ENCODE assay signal across 14 cellular contexts in genomic region chr19:47312366-47313006, GRCh38. TPM values are rescaled to one million over a fixed set of nuclear protein-coding genes. Genes with fewer than 3 reads are reported as not detected.
DNase-seq lines count a peak whose midpoint lies in the region; ATAC-seq, FAIRE-seq and TF ChIP-seq lines count a peak whose summit lies in the region.
"Had no signal": no experiment of that assay in that cellular context is flagged by ENCODE, and none has a peak within 500 bp of the region (broad histone marks: within the 10 kb centered on the region; RNA-seq: fewer than 3 reads in every experiment).

No MANE protein-coding gene starts in this region.

- RAD21 ChIA-PET in HCT116 (lab: Charles Lee; ENCODE audit: low non-redundant PET in 1 of 2, low total read pairs in 2 of 2, uncharacterized antibody in 2 of 2, unreplicated experiment in 2 of 2): no interaction called here

- no peaks in the 10 kb centered on the region for H3K9me2 ChIP-seq in HCT116 (ENCODE audit: insufficient read depth)

- CTCF ChIA-PET in HCT116 (lab: Charles Lee): no interaction called here
- CTCF ChIA-PET in K562 (lab: Yijun Ruan, JAX; ENCODE audit: low intra/inter-chr PET ratio): no interaction called here

- WGBS in K562 (ENCODE audit: insufficient coverage, low coverage, missing lambda C conversion rate): 25% methylated on average over 5 of the region's 5 CpGs

- intact Hi-C loops in HCT116 (cut with micrococcal nuclease): no loop called here
- intact Hi-C loops in K562 (cut with micrococcal nuclease): loop anchor here (2.0 kb wide), 1 partner anchor 22 kb away; no protein-coding TSS in a partner anchor
- intact Hi-C loops in posterior vena cava (cut with DNase I): no loop called here

- peaks cover 4% of the 10 kb centered on the region for H3K27me3 Mint-ChIP-seq in neural progenitor cell (ENCODE audit: insufficient read depth, low read depth)

- no peaks in the 10 kb centered on the region for H3K36me3 Mint-ChIP-seq in neural progenitor cell

- ATAC-seq in HCT116 (no peak), K562 (no peak), GM18498 (IDR thresholded peaks at IDR 0.05; ENCODE audit: unreplicated experiment) (no peak)
- ATAC-seq: Panc1 had no signal

- TF ChIP-seq CTCF in HCT116 (IDR thresholded peaks at IDR 0.05 in 2 of 3, conservative IDR thresholded peaks at IDR 0.05 in 1 of 3; ENCODE audit: borderline replicate concordance in 1 of 3, insufficient read depth in 1 of 3, low read depth in 2 of 3, low read length in 2 of 3) (no peak), K562 (IDR thresholded peaks at IDR 0.05 in 2 of 3, conservative IDR thresholded peaks at IDR 0.05 in 1 of 3; ENCODE audit: insufficient read depth in 2 of 3, low read depth in 1 of 3, low read length in 3 of 3) (no peak), neural progenitor cell (IDR thresholded peaks at IDR 0.05) (no peak)

- H3K27ac ChIP-seq in HCT116 (ENCODE audit: low read depth, low read length) (no peak overlapping the region), K562 (ENCODE audit: extremely low read depth, low read depth, low read length) (no peak overlapping the region), neural progenitor cell (no peak overlapping the region)
- H3K27ac ChIP-seq: SK-N-MC had no signal

- no peaks in the 10 kb centered on the region for H3K9me3 ChIP-seq in HCT116 (ENCODE audit: control insufficient read depth in 1 of 2, insufficient read depth in 1 of 2, low read depth in 1 of 2, low read length in 2 of 2)
- no peaks in the 10 kb centered on the region for H3K9me3 ChIP-seq in K562 (replicated peaks; ENCODE audit: control insufficient read depth, insufficient read depth, low read depth, low read length)
- no peaks in the 10 kb centered on the region for H3K9me3 ChIP-seq in neural progenitor cell (ENCODE audit: low read depth)

- no peak for TF ChIP-seq EP300 in K562 (IDR thresholded peaks at IDR 0.05; ENCODE audit: low read length)

- no peaks in the 10 kb centered on the region for H3K4me1 Mint-ChIP-seq in neural progenitor cell

- no peaks in the 10 kb centered on the region for H3K9me3 Mint-ChIP-seq in neural progenitor cell

- no peaks in the 10 kb centered on the region for H3K36me3 ChIP-seq in HCT116 (ENCODE audit: control insufficient read depth in 1 of 2, insufficient read depth in 2 of 2, low read length in 2 of 2)
- no peaks in the 10 kb centered on the region for H3K36me3 ChIP-seq in K562 (ENCODE audit: control insufficient read depth, insufficient read depth, low read length)
- H3K36me3 ChIP-seq in neural progenitor cell: no peaks in the 10 kb centered on the region

- POLR2A ChIA-PET in HCT116 (lab: Charles Lee): no interaction called here
- POLR2A ChIA-PET in K562 (lab: Yijun Ruan, JAX): interaction anchor here (0.7 kb wide), 1 partner anchor 34 kb away, joined by 3 read pairs; no protein-coding TSS in a partner anchor

- in situ Hi-C loops in K562 (cut with MboI): no loop called here

- TF ChIP-seq RAD21 in HCT116 (IDR thresholded peaks at IDR 0.05; ENCODE audit: low read depth): no peak
- no peak for TF ChIP-seq RAD21 in K562 (CRISPR knock-in tag; conservative IDR thresholded peaks at IDR 0.05 in 1 of 2, IDR thresholded peaks at IDR 0.05 in 1 of 2)

- H2AFZ ChIP-seq in HCT116 (ENCODE audit: low read depth, low read length, poor library complexity, severe bottlenecking) (no peak overlapping the region), K562 (ENCODE audit: low read depth, low read length) (no peak overlapping the region), neural progenitor cell (replicated peaks) (no peak overlapping the region)

- BruUV-seq in HCT116 (replicated peaks; lab: Mats Ljungman, UMichigan) (no TSS peak), K562 (replicated peaks; lab: Mats Ljungman, UMichigan) (no TSS peak)

- H3K4me3 ChIP-seq in HCT116 (replicated peaks in 1 of 2; ENCODE audit: low read depth in 1 of 2, low read length in 2 of 2) (no peak overlapping the region), K562 (no peak overlapping the region), neural progenitor cell (no peak overlapping the region)
- H3K4me3 ChIP-seq: SK-N-MC had no signal

- peak overlapping the region; percentile 41 for H3K4me3 Mint-ChIP-seq in neural progenitor cell

- H3K4me2 ChIP-seq in HCT116 (ENCODE audit: low read length): 0 out of 2 replicates have a peak overlapping the region, but pooled peaks have one; percentile 13
- no peak overlapping the region for H3K4me2 ChIP-seq in K562 (ENCODE audit: insufficient read depth, low read length)
- H3K4me2 ChIP-seq in neural progenitor cell: no peak overlapping the region

- H3K9ac ChIP-seq in HCT116 (ENCODE audit: low read length): no peak overlapping the region
- no peak overlapping the region for H3K9ac ChIP-seq in K562 (ENCODE audit: insufficient read depth in 1 of 2, low read depth in 2 of 2, low read length in 2 of 2)
- no peak overlapping the region for H3K9ac ChIP-seq in neural progenitor cell

- H3K4me1 ChIP-seq in HCT116 (ENCODE audit: control insufficient read depth in 1 of 2, insufficient read depth in 2 of 2, low read length in 2 of 2) (peaks cover 12 to 28% of the 10 kb centered on the region in 2 experiments), K562 (replicated peaks in 1 of 2; ENCODE audit: control insufficient read depth in 2 of 2, insufficient read depth in 2 of 2, low read length in 2 of 2) (peaks cover 14 to 30% of the 10 kb centered on the region in 2 experiments; a peak in 4 of 5 replicates), neural progenitor cell (no peaks in the 10 kb centered on the region)

- no peaks in the 10 kb centered on the region for H3F3A ChIP-seq in neural progenitor cell (ENCODE audit: low read depth)

- no peak overlapping the region for H3K27ac Mint-ChIP-seq in neural progenitor cell

- no peaks in the 10 kb centered on the region for H3K27me3 ChIP-seq in HCT116 (ENCODE audit: insufficient read depth, low read length)
- no peaks in the 10 kb centered on the region for H3K27me3 ChIP-seq in K562 (ENCODE audit: control insufficient read depth in 2 of 2, insufficient read depth in 2 of 2, low read length in 2 of 2)
- no peaks in the 10 kb centered on the region for H3K27me3 ChIP-seq in neural progenitor cell

- no peaks in the 10 kb centered on the region for H4K20me1 ChIP-seq in HCT116 (ENCODE audit: insufficient read depth)
- no peaks in the 10 kb centered on the region for H4K20me1 ChIP-seq in K562 (replicated peaks; ENCODE audit: control insufficient read depth, insufficient read depth, low read length)
- H4K20me1 ChIP-seq in neural progenitor cell (ENCODE audit: low read depth): no peaks in the 10 kb centered on the region

- no peak for TF ChIP-seq POLR2A in HCT116 (IDR thresholded peaks at IDR 0.05; ENCODE audit: borderline replicate concordance, extremely low read depth, insufficient read depth, insufficient read length)
- no peak for TF ChIP-seq POLR2A in K562 (conservative IDR thresholded peaks at IDR 0.05)

- FAIRE-seq in K562 (lab: Jason Lieb, UNC): no peak

- H3K79me2 ChIP-seq in HCT116 (ENCODE audit: insufficient read depth, low read length): no peaks in the 10 kb centered on the region
- H3K79me2 ChIP-seq in K562 (ENCODE audit: control insufficient read depth, insufficient read depth, low read length): no peaks in the 10 kb centered on the region
- H3K79me2 ChIP-seq in neural progenitor cell (ENCODE audit: low read depth): no peaks in the 10 kb centered on the region

- DNase-seq in HCT116 (ENCODE audit: low read depth, low spot score) (no peak), K562 (ENCODE audit: extremely low read depth in 1 of 4, low spot score in 3 of 4) (no peak), neural progenitor cell (ENCODE audit: low spot score) (no peak), NCI-H510A (lab: John Stamatoyannopoulos, UW) (no peak), posterior vena cava (ENCODE audit: low spot score) (no peak)
- DNase-seq: AML-193, DMS153, EL, Kasumi-1, NCI-H2107, NCI-H2227 treated with DMSO at 0.1 percent for 48 hours had no signal

- no peaks in the 10 kb centered on the region for H3K9me1 ChIP-seq in K562 (ENCODE audit: control insufficient read depth, insufficient read depth, low read length)

RNA-seq across cellular contexts. Expression of gene C5AR1, which starts 2.8 kb away (rescaled TPM):
- 6.5 TPM for total RNA-seq in HCT116 (2021; ENCODE audit: unreplicated experiment)
- 2.8 and 3.0 TPM in 2 replicates for polyA plus RNA-seq in HCT116 (2012)
- total RNA-seq in K562 (2011; cell fraction: chromatin; rRNA removed; ENCODE audit: low replicate concordance): 3.1 and 4.0 TPM in 2 replicates
- 1.4 and 1.7 TPM in 2 replicates for total RNA-seq in K562 (2011; cell fraction: nucleolus; rRNA removed)
- 1.1 and 2.1 TPM in 2 replicates for total RNA-seq in K562 (2011; cell fraction: nucleoplasm; rRNA removed)
- not detected in 2 replicates for total RNA-seq in K562 (2014; rRNA removed)
- not detected in 2 replicates for total RNA-seq in K562 (2014; rRNA removed; fragmentation: Illumina TruSeq; extraction: Trizol)
- 0.08 and 0.40 TPM in 2 replicates for total RNA-seq in K562 (2015; rRNA removed; fragmentation: Illumina TruSeq; extraction: Trizol)
- total RNA-seq in K562 (2021): 0.51 and 1.6 TPM in 2 replicates
- 0.11 and 0.46 TPM in 2 replicates for polyA plus RNA-seq in K562 (2011; rRNA removed)
- 0.10 and 0.12 TPM in 2 replicates for polyA plus RNA-seq in K562 (2011; cell fraction: cytosol; rRNA removed)
- polyA plus RNA-seq in K562 (2011; cell fraction: nucleus; rRNA removed): 1.8 and 3.6 TPM in 2 replicates
- 0.12 and 1.2 TPM in 2 replicates for polyA plus RNA-seq in K562 (2012)
- 0.06 and 0.17 TPM in 2 replicates for polyA plus RNA-seq in K562 (2014; fragmentation: Illumina TruSeq; extraction: Trizol)
- under 1 TPM; 0.17 TPM for polyA plus RNA-seq in K562 (2014; fragmentation: Nextera tagmentation; extraction: Ambion mirVana)
- 0.09 TPM in 1 of 2 replicates, not detected in the other for polyA plus RNA-seq in K562 (2014; rRNA removed)
- polyA minus RNA-seq in K562 (2011; rRNA and poly(A)+ RNA removed): not detected in 2 replicates
- polyA minus RNA-seq in K562 (2011; cell fraction: cytosol; rRNA and poly(A)+ RNA removed): 3.0 TPM in 1 of 2 replicates, not detected in the other
- polyA minus RNA-seq in K562 (2011; cell fraction: nucleus; rRNA and poly(A)+ RNA removed): 0.67 TPM in 1 of 2 replicates, not detected in the other
- 0.06 TPM in 1 of 2 replicates, not detected in the other for total RNA-seq in neural progenitor cell (ENCODE audit: low replicate concordance)
- total RNA-seq in posterior vena cava: 10 to 100 TPM; 30.6 to 33.4 TPM

RNA-seq across cellular contexts. Expression of gene C5AR2, which starts 19.5 kb away (rescaled TPM):
- total RNA-seq in HCT116 (2021; ENCODE audit: unreplicated experiment) (0.12 TPM), K562 (2014; rRNA removed) (0.78 and 1.1 TPM in 2 replicates), K562 (2014; rRNA removed; fragmentation: Illumina TruSeq; extraction: Trizol) (0.07 and 0.13 TPM in 2 replicates), K562 (2015; rRNA removed; fragmentation: Illumina TruSeq; extraction: Trizol) (0.04 and 0.15 TPM in 2 replicates), K562 (2021) (0.51 and 0.63 TPM in 2 replicates), neural progenitor cell (ENCODE audit: low replicate concordance) (not detected in 2 replicates), posterior vena cava (1 to 10 TPM; 2.7 to 8.2 TPM)
- 0.04 and 0.25 TPM in 2 replicates for polyA plus RNA-seq in HCT116 (2012)
- 0.77 and 1.6 TPM in 2 replicates for total RNA-seq in K562 (2011; cell fraction: chromatin; rRNA removed; ENCODE audit: low replicate concordance)
- total RNA-seq in K562 (2011; cell fraction: nucleolus; rRNA removed): 1.2 and 1.4 TPM in 2 replicates
- 0.66 and 0.92 TPM in 2 replicates for total RNA-seq in K562 (2011; cell fraction: nucleoplasm; rRNA removed)
- polyA plus RNA-seq in K562 (2011; rRNA removed) (0.15 and 0.21 TPM in 2 replicates), K562 (2014; fragmentation: Illumina TruSeq; extraction: Trizol) (0.10 and 0.28 TPM in 2 replicates), K562 (2014; fragmentation: Nextera tagmentation; extraction: Ambion mirVana) (under 1 TPM; 0.01 to 0.13 TPM), K562 (2014; rRNA removed) (0.24 and 0.43 TPM in 2 replicates)
- polyA plus RNA-seq in K562 (2011; cell fraction: cytosol; rRNA removed): 0.12 and 0.69 TPM in 2 replicates
- polyA plus RNA-seq in K562 (2011; cell fraction: nucleus; rRNA removed): 0.74 and 1.5 TPM in 2 replicates
- polyA plus RNA-seq in K562 (2012): 0.22 TPM in 2 replicates
- 0.06 and 0.53 TPM in 2 replicates for polyA minus RNA-seq in K562 (2011; rRNA and poly(A)+ RNA removed)
- polyA minus RNA-seq in K562 (2011; cell fraction: cytosol; rRNA and poly(A)+ RNA removed): 0.19 TPM in 1 of 2 replicates, not detected in the other
- 0.33 and 0.40 TPM in 2 replicates for polyA minus RNA-seq in K562 (2011; cell fraction: nucleus; rRNA and poly(A)+ RNA removed)

RNA-seq across cellular contexts. Expression of gene DHX34, which starts 36.6 kb away (rescaled TPM):
- total RNA-seq in HCT116 (2021; ENCODE audit: unreplicated experiment) (30.5 TPM), K562 (2014; rRNA removed) (32.9 and 39.8 TPM in 2 replicates), K562 (2014; rRNA removed; fragmentation: Illumina TruSeq; extraction: Trizol) (8.7 and 10.8 TPM in 2 replicates), K562 (2015; rRNA removed; fragmentation: Illumina TruSeq; extraction: Trizol) (15.0 and 15.9 TPM in 2 replicates), K562 (2021) (42.0 and 42.6 TPM in 2 replicates), neural progenitor cell (ENCODE audit: low replicate concordance) (12.3 and 29.5 TPM in 2 replicates), posterior vena cava (1 to 10 TPM; 7.7 to 7.9 TPM)
- 17.8 and 18.5 TPM in 2 replicates for polyA plus RNA-seq in HCT116 (2012)
- 53.0 and 146 TPM in 2 replicates for total RNA-seq in K562 (2011; cell fraction: chromatin; rRNA removed; ENCODE audit: low replicate concordance)
- total RNA-seq in K562 (2011; cell fraction: nucleolus; rRNA removed): 97.4 and 98.7 TPM in 2 replicates
- 51.2 and 61.0 TPM in 2 replicates for total RNA-seq in K562 (2011; cell fraction: nucleoplasm; rRNA removed)
- polyA plus RNA-seq in K562 (2011; rRNA removed) (9.6 and 13.9 TPM in 2 replicates), K562 (2014; fragmentation: Illumina TruSeq; extraction: Trizol) (16.1 and 24.9 TPM in 2 replicates), K562 (2014; fragmentation: Nextera tagmentation; extraction: Ambion mirVana) (under 1 TPM; 0.36 to 0.41 TPM), K562 (2014; rRNA removed) (29.1 and 30.1 TPM in 2 replicates)
- 8.9 and 22.2 TPM in 2 replicates for polyA plus RNA-seq in K562 (2011; cell fraction: cytosol; rRNA removed)
- 76.0 and 111 TPM in 2 replicates for polyA plus RNA-seq in K562 (2011; cell fraction: nucleus; rRNA removed)
- 22.3 and 23.7 TPM in 2 replicates for polyA plus RNA-seq in K562 (2012)
- polyA minus RNA-seq in K562 (2011; rRNA and poly(A)+ RNA removed): 7.0 and 11.3 TPM in 2 replicates
- polyA minus RNA-seq in K562 (2011; cell fraction: cytosol; rRNA and poly(A)+ RNA removed): 16.7 and 17.6 TPM in 2 replicates
- 30.8 and 33.1 TPM in 2 replicates for polyA minus RNA-seq in K562 (2011; cell fraction: nucleus; rRNA and poly(A)+ RNA removed)

RNA-seq across cellular contexts. Expression of gene INAFM1, which starts 37.8 kb away (rescaled TPM):
- 22.9 TPM for total RNA-seq in HCT116 (2021; ENCODE audit: unreplicated experiment)
- polyA plus RNA-seq in HCT116 (2012): 13.6 and 15.4 TPM in 2 replicates
- 3.9 and 14.1 TPM in 2 replicates for total RNA-seq in K562 (2011; cell fraction: chromatin; rRNA removed; ENCODE audit: low replicate concordance)
- 15.3 and 23.8 TPM in 2 replicates for total RNA-seq in K562 (2011; cell fraction: nucleolus; rRNA removed)
- 10.9 and 11.0 TPM in 2 replicates for total RNA-seq in K562 (2011; cell fraction: nucleoplasm; rRNA removed)
- 11.3 and 15.0 TPM in 2 replicates for total RNA-seq in K562 (2014; rRNA removed)
- 0.95 and 1.2 TPM in 2 replicates for total RNA-seq in K562 (2014; rRNA removed; fragmentation: Illumina TruSeq; extraction: Trizol)
- 2.1 and 2.3 TPM in 2 replicates for total RNA-seq in K562 (2015; rRNA removed; fragmentation: Illumina TruSeq; extraction: Trizol)
- 26.6 and 30.9 TPM in 2 replicates for total RNA-seq in K562 (2021)
- polyA plus RNA-seq in K562 (2011; rRNA removed): 3.1 and 7.8 TPM in 2 replicates
- 7.5 and 28.4 TPM in 2 replicates for polyA plus RNA-seq in K562 (2011; cell fraction: cytosol; rRNA removed)
- polyA plus RNA-seq in K562 (2011; cell fraction: nucleus; rRNA removed): 10.8 and 17.8 TPM in 2 replicates
- 13.9 and 22.8 TPM in 2 replicates for polyA plus RNA-seq in K562 (2012)
- 4.6 and 8.8 TPM in 2 replicates for polyA plus RNA-seq in K562 (2014; fragmentation: Illumina TruSeq; extraction: Trizol)
- polyA plus RNA-seq in K562 (2014; fragmentation: Nextera tagmentation; extraction: Ambion mirVana): under 1 TPM; 0.71 to 0.87 TPM
- polyA plus RNA-seq in K562 (2014; rRNA removed): 21.8 and 27.1 TPM in 2 replicates
- polyA minus RNA-seq in K562 (2011; rRNA and poly(A)+ RNA removed): 0.28 and 0.45 TPM in 2 replicates
- 6.3 and 7.8 TPM in 2 replicates for polyA minus RNA-seq in K562 (2011; cell fraction: cytosol; rRNA and poly(A)+ RNA removed)
- 3.9 and 5.7 TPM in 2 replicates for polyA minus RNA-seq in K562 (2011; cell fraction: nucleus; rRNA and poly(A)+ RNA removed)
- total RNA-seq in neural progenitor cell (ENCODE audit: low replicate concordance): 3.7 TPM in 1 of 2 replicates, not detected in the other
- 10 to 100 TPM; 28.2 to 38.6 TPM for total RNA-seq in posterior vena cava

RNA-seq across cellular contexts. Expression of gene CCDC9, which starts 56.2 kb away (rescaled TPM):
- total RNA-seq in HCT116 (2021; ENCODE audit: unreplicated experiment): 40.6 TPM
- polyA plus RNA-seq in HCT116 (2012): 27.1 and 33.4 TPM in 2 replicates
- total RNA-seq in K562 (2011; cell fraction: chromatin; rRNA removed; ENCODE audit: low replicate concordance): 54.9 and 69.2 TPM in 2 replicates
- total RNA-seq in K562 (2011; cell fraction: nucleolus; rRNA removed): 24.3 and 34.5 TPM in 2 replicates
- total RNA-seq in K562 (2011; cell fraction: nucleoplasm; rRNA removed): 42.7 and 46.5 TPM in 2 replicates
- 21.1 and 22.7 TPM in 2 replicates for total RNA-seq in K562 (2014; rRNA removed)
- total RNA-seq in K562 (2014; rRNA removed; fragmentation: Illumina TruSeq; extraction: Trizol): 5.5 and 6.5 TPM in 2 replicates
- 8.4 and 9.6 TPM in 2 replicates for total RNA-seq in K562 (2015; rRNA removed; fragmentation: Illumina TruSeq; extraction: Trizol)
- 29.3 and 38.6 TPM in 2 replicates for total RNA-seq in K562 (2021)
- polyA plus RNA-seq in K562 (2011; rRNA removed): 4.8 and 5.3 TPM in 2 replicates
- 4.1 and 6.6 TPM in 2 replicates for polyA plus RNA-seq in K562 (2011; cell fraction: cytosol; rRNA removed)
- 12.1 and 15.2 TPM in 2 replicates for polyA plus RNA-seq in K562 (2011; cell fraction: nucleus; rRNA removed)
- polyA plus RNA-seq in K562 (2012): 28.4 and 28.6 TPM in 2 replicates
- 19.5 and 21.6 TPM in 2 replicates for polyA plus RNA-seq in K562 (2014; fragmentation: Illumina TruSeq; extraction: Trizol)
- polyA plus RNA-seq in K562 (2014; fragmentation: Nextera tagmentation; extraction: Ambion mirVana): under 1 TPM; 0.23 to 0.57 TPM
- polyA plus RNA-seq in K562 (2014; rRNA removed): 27.9 and 31.8 TPM in 2 replicates
- polyA minus RNA-seq in K562 (2011; rRNA and poly(A)+ RNA removed): 4.5 and 7.2 TPM in 2 replicates
- polyA minus RNA-seq in K562 (2011; cell fraction: cytosol; rRNA and poly(A)+ RNA removed): 3.7 and 6.4 TPM in 2 replicates
- polyA minus RNA-seq in K562 (2011; cell fraction: nucleus; rRNA and poly(A)+ RNA removed): 4.8 and 7.9 TPM in 2 replicates
- total RNA-seq in neural progenitor cell (ENCODE audit: low replicate concordance): 3.4 and 16.0 TPM in 2 replicates
- total RNA-seq in posterior vena cava: 10 to 100 TPM; 31.6 to 33.5 TPM
